Comparison of ENCODE assay signal across 23 cellular contexts in genomic region chr2:102801858-102802699, GRCh38.
"Had no signal": no experiment of that assay in that cellular context is flagged by ENCODE, and none has a peak within 500 bp of the region (broad histone marks: within the 10 kb centered on the region; RNA-seq: fewer than 3 reads in every experiment).

No MANE protein-coding gene starts in this region.

- H3K27me3 Mint-ChIP-seq: activated CD4-positive, alpha-beta T cell treated with anti-CD3 and anti-CD28 coated beads for 36 hours; activated CD8-positive, alpha-beta memory T cell treated with anti-CD3 and anti-CD28 coated beads, Interleukin-2, amount 10 ng/mL, durations not matched to agents 7 days and 5 days; stimulated activated naive CD8-positive, alpha-beta T cell treated with anti-CD3 and anti-CD28 coated beads, Interleukin-15, amount 100 ng/mL, for 72 hours had no signal

- FAIRE-seq: small intestine had no signal

- DNase-seq: activated CD4-positive, alpha-beta T cell treated with anti-CD3 and anti-CD28 coated beads for 36 hours; activated CD4-positive, CD25-positive, alpha-beta regulatory T cell; activated CD8-positive, alpha-beta memory T cell treated with anti-CD3 and anti-CD28 coated beads, Interleukin-2, amount 10 ng/mL, durations not matched to agents 7 days and 5 days; activated CD8-positive, alpha-beta T cell treated with anti-CD3 and anti-CD28 coated beads, Interleukin-2, amount 10 ng/mL, durations not matched to agents 7 days and 5 days; activated naive CD4-positive, alpha-beta T cell; cerebellar nuclear complex; dorsolateral prefrontal cortex; effector memory CD4-positive, alpha-beta T cell; head of caudate nucleus; left lung; naive thymus-derived CD4-positive, alpha-beta T cell; ovary; small intestine; stimulated activated CD4-positive, alpha-beta T cell treated with anti-CD3 and anti-CD28 coated beads, Interleukin-4, amount 100 ng/mL, for 24 hours; stimulated activated naive CD8-positive, alpha-beta T cell treated with anti-CD3 and anti-CD28 coated beads, Interleukin-15, amount 100 ng/mL, for 72 hours; substantia nigra; thyroid gland; upper lobe of left lung had no signal

- H3K36me3 Mint-ChIP-seq: stimulated activated effector memory CD8-positive, alpha-beta T cell treated with anti-CD3 and anti-CD28 coated beads, Interleukin-12 subunit alpha, Interleukin-12 subunit beta, amount 100 ng/mL, for 72 hours had no signal

- ATAC-seq: activated CD4-positive, alpha-beta T cell treated with anti-CD3 and anti-CD28 coated beads for 36 hours; left lung; naive thymus-derived CD4-positive, alpha-beta T cell; stimulated activated effector memory CD8-positive, alpha-beta T cell treated with anti-CD3 and anti-CD28 coated beads, Interleukin-12 subunit alpha, Interleukin-12 subunit beta, amount 100 ng/mL, for 72 hours had no signal

- H3K4me3 Mint-ChIP-seq: activated CD4-positive, alpha-beta T cell treated with anti-CD3 and anti-CD28 coated beads for 36 hours; activated CD8-positive, alpha-beta memory T cell treated with anti-CD3 and anti-CD28 coated beads, Interleukin-2, amount 10 ng/mL, durations not matched to agents 7 days and 5 days; activated CD8-positive, alpha-beta T cell treated with anti-CD3 and anti-CD28 coated beads, Interleukin-2, amount 10 ng/mL, durations not matched to agents 7 days and 5 days; activated T-cell treated with anti-CD3 and anti-CD28 coated beads, Interleukin-2, amount 50 U/mL, for 72 hours; stimulated activated effector memory CD8-positive, alpha-beta T cell treated with anti-CD3 and anti-CD28 coated beads, Interleukin-12 subunit alpha, Interleukin-12 subunit beta, amount 100 ng/mL, for 72 hours had no signal

- H3K27ac Mint-ChIP-seq: activated CD4-positive, alpha-beta T cell treated with anti-CD3 and anti-CD28 coated beads for 36 hours; activated CD8-positive, alpha-beta memory T cell treated with anti-CD3 and anti-CD28 coated beads, Interleukin-2, amount 10 ng/mL, durations not matched to agents 7 days and 5 days; activated CD8-positive, alpha-beta T cell treated with anti-CD3 and anti-CD28 coated beads, Interleukin-2, amount 10 ng/mL, durations not matched to agents 7 days and 5 days; activated naive CD4-positive, alpha-beta T cell treated with anti-CD3 and anti-CD28 coated beads, Interleukin-2, amount 50 U/mL, for 72 hours; stimulated activated effector memory CD8-positive, alpha-beta T cell treated with anti-CD3 and anti-CD28 coated beads, Interleukin-12 subunit alpha, Interleukin-12 subunit beta, amount 100 ng/mL, for 72 hours; stimulated activated naive CD8-positive, alpha-beta T cell treated with anti-CD3 and anti-CD28 coated beads, Interleukin-15, amount 100 ng/mL, for 72 hours had no signal

- H3K36me3 ChIP-seq: ovary, prostate gland, thyroid gland had no signal

- H3K9me3 ChIP-seq: prostate gland, thyroid gland had no signal

- H3K4me1 ChIP-seq: left lung, prostate gland, thyroid gland, upper lobe of left lung had no signal

- H3K27me3 ChIP-seq: dorsolateral prefrontal cortex, left lung, ovary, thyroid gland, upper lobe of left lung had no signal

- H3K4me3 ChIP-seq: coronary artery, dorsolateral prefrontal cortex, left lung, ovary, prostate gland, thyroid gland, upper lobe of left lung had no signal

- H3K27ac ChIP-seq: coronary artery, dorsolateral prefrontal cortex, left lung, ovary, prostate gland, thyroid gland, upper lobe of left lung had no signal
